Comparison of ENCODE assay signal across 17 cellular contexts in the genomic region with DNA sequence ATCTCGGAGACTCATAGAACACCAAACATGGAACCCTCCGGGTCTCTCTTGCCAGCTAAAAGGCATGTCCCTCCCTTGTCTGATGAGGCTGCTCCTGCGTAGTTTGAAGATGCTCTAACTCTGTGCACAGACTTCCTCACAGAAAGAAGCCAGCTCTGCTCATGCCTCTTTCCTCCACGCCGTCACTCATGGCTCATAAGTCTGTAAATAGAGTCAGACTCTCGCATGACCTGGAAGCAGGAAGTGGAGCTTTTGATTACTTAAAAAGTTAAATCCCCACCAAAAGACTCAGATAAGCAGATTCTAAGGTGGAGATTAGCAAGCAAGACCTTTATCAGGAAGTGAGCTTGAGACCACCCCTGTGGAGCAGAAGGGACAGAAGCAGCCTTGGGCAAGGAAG.
"Had no signal": no experiment of that assay in that cellular context is flagged by ENCODE, and none has a peak within 500 bp of the region (broad histone marks: within the 10 kb centered on the region; RNA-seq: fewer than 3 reads in every experiment).

No MANE protein-coding gene starts in this region.

- H3K4me3 ChIP-seq: body of pancreas, suprapubic skin had no signal

- H3K9me3 ChIP-seq: body of pancreas, suprapubic skin had no signal

- H3K4me3 Mint-ChIP-seq: central memory CD8-positive, alpha-beta T cell; T-helper 1 cell treated with Interleukin-12 subunit alpha and Interleukin-12 subunit beta and Interleukin-4 antibody, amounts not matched to agents 30 μg/mL and 1 μg/mL, for 36 hours; type B pancreatic cell had no signal

- H3K27ac Mint-ChIP-seq: T-helper 1 cell treated with Interleukin-12 subunit alpha and Interleukin-12 subunit beta and Interleukin-4 antibody, amounts not matched to agents 30 μg/mL and 1 μg/mL, for 36 hours; type B pancreatic cell had no signal

- H3K27ac ChIP-seq: body of pancreas, suprapubic skin had no signal

- DNase-seq: activated CD4-positive, alpha-beta T cell treated with anti-CD3 and anti-CD28 coated beads, Interleukin-2, amount 50 U/mL, for 48 hours; activated CD8-positive, alpha-beta memory T cell treated with anti-CD3 and anti-CD28 coated beads, Interleukin-2, amount 50 U/mL, for 48 hours; activated naive CD4-positive, alpha-beta T cell; amniotic stem cell; body of pancreas; cortex of kidney; effector memory CD4-positive, alpha-beta T cell; hippocampal formation; midbrain; nucleus accumbens; right cardiac atrium; stimulated activated naive CD4-positive, alpha-beta T cell treated with Interleukin-2 at 50 U/mL for 16 hours had no signal

- H3K4me1 ChIP-seq: body of pancreas, suprapubic skin had no signal

- ATAC-seq: activated CD4-positive, CD25-positive, alpha-beta regulatory T cell treated with anti-CD3 and anti-CD28 coated beads, Interleukin-2, amount 50 U/mL, for 24 hours; body of pancreas; right cardiac atrium had no signal

- H3K27me3 ChIP-seq: body of pancreas, suprapubic skin had no signal

- H3K9me3 Mint-ChIP-seq: central memory CD8-positive, alpha-beta T cell; type B pancreatic cell had no signal

- H3K27me3 Mint-ChIP-seq: central memory CD8-positive, alpha-beta T cell had no signal

- H3K36me3 ChIP-seq: suprapubic skin had no signal

- H3K36me3 Mint-ChIP-seq: type B pancreatic cell had no signal
